In genomic region chr15:85485956-85486567, GRCh38 we compare ENCODE assay signal across 8 cellular contexts.
DNase-seq lines count a peak whose midpoint lies in the region; ATAC-seq, FAIRE-seq and TF ChIP-seq lines count a peak whose summit lies in the region.

No MANE protein-coding gene starts in this region.

- TF ChIP-seq CTCF in chondrocyte (IDR thresholded peaks at IDR 0.05), result peak; percentile 86
- peak; percentile 76 for TF ChIP-seq CTCF in liver (IDR thresholded peaks at IDR 0.05; ENCODE audit: low read depth, low read length, missing input control)

- no peaks in the 10 kb centered on the region for H3K36me3 Mint-ChIP-seq in chondrocyte (ENCODE audit: low read depth)

- H3K27me3 Mint-ChIP-seq in chondrocyte (ENCODE audit: low read depth), result no peaks in the 10 kb centered on the region

- H3K27ac ChIP-seq in liver (ENCODE audit: low read depth in 1 of 2, low read length in 2 of 2), result no peak overlapping the region

- ATAC-seq in HG02852 (IDR thresholded peaks at IDR 0.05; ENCODE audit: unreplicated experiment), result peak; percentile 72

- H3K9me3 ChIP-seq in liver (ENCODE audit: control insufficient read depth in 4 of 4, low read length in 3 of 4), result no peaks in the 10 kb centered on the region

- no peaks in the 10 kb centered on the region for H3K9me3 Mint-ChIP-seq in chondrocyte (ENCODE audit: low read depth)

- H3K4me1 Mint-ChIP-seq in chondrocyte (ENCODE audit: low read depth), result peaks cover 38% of the 10 kb centered on the region

- no peak overlapping the region for H3K9ac ChIP-seq in liver (ENCODE audit: low read depth in 1 of 2, low read length in 2 of 2)

- H3K36me3 ChIP-seq in liver (ENCODE audit: control insufficient read depth in 4 of 4, insufficient read depth in 3 of 4, low read depth in 1 of 4, low read length in 3 of 4), result peaks cover 0 to 2% (median 0%) of the 10 kb centered on the region in 4 donors

- no peaks in the 10 kb centered on the region for H3K27me3 ChIP-seq in liver (ENCODE audit: control insufficient read depth in 4 of 4, insufficient read depth in 4 of 4, low read length in 3 of 4)

- peaks cover 0 to 14% (median 5%) of the 10 kb centered on the region in 4 donors for H3K4me1 ChIP-seq in liver (ENCODE audit: control insufficient read depth in 4 of 4, insufficient read depth in 4 of 4, low read length in 3 of 4)

- no peak overlapping the region for H3K4me3 Mint-ChIP-seq in chondrocyte (ENCODE audit: unreplicated experiment)

- peak; percentile 71 for DNase-seq in activated effector memory CD4-positive, alpha-beta T cell treated with anti-CD3 and anti-CD28 coated beads, Interleukin-2, amount 50 U/mL, for 16 hours
- no peak for DNase-seq in activated effector memory CD4-positive, alpha-beta T cell treated with Interleukin-2 at 50 U/mL for 16 hours
- DNase-seq in NCI-H2029 treated with DMSO at 0.1 percent for 48 hours (lab: John Stamatoyannopoulos, UW) (peak; percentile 65), chondrocyte (ENCODE audit: low spot score) (no peak)
- DNase-seq in stimulated activated CD8-positive, alpha-beta memory T cell treated with anti-CD3 and anti-CD28 coated beads, Interleukin-2, amount 100 ng/mL, for 1 hour (ENCODE audit: low read depth in 2 of 2), result peak; percentile 19 to 33

- H3K27ac Mint-ChIP-seq in chondrocyte (ENCODE audit: unreplicated experiment), result no peak overlapping the region

- TF ChIP-seq RAD21 in liver (IDR thresholded peaks at IDR 0.05), result peak; percentile 92 to 94

- peak; percentile 89 for FAIRE-seq in TTC549 (lab: Jason Lieb, UNC)

- no peak overlapping the region for H3K4me3 ChIP-seq in liver (ENCODE audit: low read depth in 1 of 3, low read length in 3 of 3)

TF ChIP-seq in liver, 16 proteins besides CTCF, POLR2A, EP300 and RAD21:
- TF ChIP-seq MAX (IDR thresholded peaks at IDR 0.05), result no peak
- TF ChIP-seq YY1 (IDR thresholded peaks at IDR 0.05), result no peak
- TF ChIP-seq ATF3 (IDR thresholded peaks at IDR 0.05), result no peak
- no peak for TF ChIP-seq EGR1 (IDR thresholded peaks at IDR 0.05; ENCODE audit: low read depth in 2 of 2)
- no peak for TF ChIP-seq FOXA1 (IDR thresholded peaks at IDR 0.05)
- TF ChIP-seq FOXA2 (IDR thresholded peaks at IDR 0.05), result no peak
- TF ChIP-seq HNF4A (conservative IDR thresholded peaks at IDR 0.05), result no peak
- no peak for TF ChIP-seq GABPA (IDR thresholded peaks at IDR 0.05 in 1 of 2, conservative IDR thresholded peaks at IDR 0.05 in 1 of 2)
- TF ChIP-seq SP1 (IDR thresholded peaks at IDR 0.05), result no peak
- TF ChIP-seq NR2F2 (IDR thresholded peaks at IDR 0.05), result no peak
- no peak for TF ChIP-seq REST (IDR thresholded peaks at IDR 0.05)
- TF ChIP-seq RXRA (IDR thresholded peaks at IDR 0.05), result no peak

Comparison
In these comparisons a context has a peak if more than half of its experiments do, and no peak if none do; other contexts are left out.
1. DNase-seq: peak in activated effector memory CD4-positive, alpha-beta T cell treated with anti-CD3 and anti-CD28 coated beads, Interleukin-2, amount 50 U/mL, for 16 hours (single experiment), NCI-H2029 treated with DMSO at 0.1 percent for 48 hours (single experiment) and stimulated activated CD8-positive, alpha-beta memory T cell treated with anti-CD3 and anti-CD28 coated beads, Interleukin-2, amount 100 ng/mL, for 1 hour (2 of 2); none in activated effector memory CD4-positive, alpha-beta T cell treated with Interleukin-2 at 50 U/mL for 16 hours (single experiment) and chondrocyte (single experiment).